13 cellular contexts compared by ENCODE assay signal in genomic region chrX:19040373-19040772, GRCh38. TPM values are rescaled to one million over a fixed set of nuclear protein-coding genes. Genes with fewer than 3 reads are reported as not detected.
DNase-seq lines count a peak whose midpoint lies in the region; TF ChIP-seq lines count a peak whose summit lies in the region.
"Had no signal": no experiment of that assay in that cellular context is flagged by ENCODE, and none has a peak within 500 bp of the region (broad histone marks: within the 10 kb centered on the region; RNA-seq: fewer than 3 reads in every experiment).

No MANE protein-coding gene starts in this region.

- H3K36me3 ChIP-seq in GM06990 (ENCODE audit: control insufficient read depth, insufficient read depth, low read length) (no peaks in the 10 kb centered on the region), Loucy (ENCODE audit: insufficient read depth, low read length) (no peaks in the 10 kb centered on the region)
- H3K36me3 ChIP-seq: prostate gland had no signal

- H3K4me3 ChIP-seq in GM06990 (replicated peaks; ENCODE audit: low read depth, low read length) (no peak overlapping the region), Loucy (ENCODE audit: low read length, poor library complexity, severe bottlenecking) (no peak overlapping the region)
- H3K4me3 ChIP-seq: prostate gland had no signal

- no peaks in the 10 kb centered on the region for H3K9me3 Mint-ChIP-seq in neural crest cell
- H3K9me3 Mint-ChIP-seq: activated naive CD4-positive, alpha-beta T cell treated with anti-CD3 and anti-CD28 coated beads for 36 hours had no signal

- TF ChIP-seq CTCF in GM06990 (IDR thresholded peaks at IDR 0.05; ENCODE audit: insufficient read depth, low read length, poor library complexity, severe bottlenecking) (peak; percentile 36), Loucy (conservative IDR thresholded peaks at IDR 0.05; ENCODE audit: low read length) (peak; percentile 41), neural crest cell (conservative IDR thresholded peaks at IDR 0.05) (peak; percentile 63)

- H3K9me3 ChIP-seq in Loucy (ENCODE audit: insufficient read depth, low read depth, low read length) = no peaks in the 10 kb centered on the region
- H3K9me3 ChIP-seq: prostate gland had no signal

- no peak overlapping the region for H3K27ac Mint-ChIP-seq in neural crest cell (ENCODE audit: unreplicated experiment)
- H3K27ac Mint-ChIP-seq: activated naive CD4-positive, alpha-beta T cell treated with anti-CD3 and anti-CD28 coated beads for 36 hours had no signal

- H3F3A ChIP-seq in Loucy (ENCODE audit: low read depth) = no peaks in the 10 kb centered on the region

- no peak for DNase-seq in GM06990 (ENCODE audit: extremely low read depth, insufficient read length)
- DNase-seq in dermis blood vessel endothelial cell = peak; percentile 4
- no peak for DNase-seq in neural crest cell (ENCODE audit: low read depth, low spot score)
- DNase-seq in SHP77 (lab: John Stamatoyannopoulos, UW) = no peak
- DNase-seq in stimulated activated CD4-positive, alpha-beta T cell treated with anti-CD3 and anti-CD28 coated beads, Interleukin-2, amount 100 ng/mL, for 24 hours = no peak
- DNase-seq in KG1 (lab: John Stamatoyannopoulos, UW) = no peak
- DNase-seq in stimulated activated CD4-positive, alpha-beta T cell treated with anti-CD3 and anti-CD28 coated beads, Interleukin-15, amount 100 ng/mL, for 24 hours = no peak
- DNase-seq: activated CD4-positive, alpha-beta T cell treated with anti-CD3 and anti-CD28 coated beads for 4 hours; activated naive CD4-positive, alpha-beta T cell treated with anti-CD3 and anti-CD28 coated beads for 36 hours; left cardiac atrium; NCI-H1436 treated with DMSO at 0.1 percent for 48 hours had no signal

- no peak overlapping the region for H3K4me3 Mint-ChIP-seq in neural crest cell
- H3K4me3 Mint-ChIP-seq: activated naive CD4-positive, alpha-beta T cell treated with anti-CD3 and anti-CD28 coated beads for 36 hours had no signal

- no peak overlapping the region for H3K4me2 ChIP-seq in Loucy (ENCODE audit: low read depth, low read length, poor library complexity, severe bottlenecking)

- no peaks in the 10 kb centered on the region for H3K4me1 Mint-ChIP-seq in neural crest cell

- no peaks in the 10 kb centered on the region for H3K4me1 ChIP-seq in Loucy (ENCODE audit: insufficient read depth, low read length, poor library complexity, severe bottlenecking)
- H3K4me1 ChIP-seq: prostate gland had no signal

- no peaks in the 10 kb centered on the region for H3K79me2 ChIP-seq in Loucy (ENCODE audit: insufficient read depth, low read length)

- H3K27me3 Mint-ChIP-seq in neural crest cell (ENCODE audit: low read depth) = no peaks in the 10 kb centered on the region

- H4K20me1 ChIP-seq in Loucy (ENCODE audit: insufficient read depth, low read length, poor library complexity, severe bottlenecking) = no peaks in the 10 kb centered on the region

- H3K9me2 ChIP-seq in Loucy (replicated peaks; ENCODE audit: low read depth, low read length) = no peaks in the 10 kb centered on the region

- no peaks in the 10 kb centered on the region for H3K36me3 Mint-ChIP-seq in neural crest cell (ENCODE audit: low read depth)

- no peak overlapping the region for H2AFZ ChIP-seq in Loucy (ENCODE audit: low read length)

- no peak overlapping the region for H3K9ac ChIP-seq in Loucy (ENCODE audit: low read depth, low read length, poor library complexity, severe bottlenecking)

- H3K27me3 ChIP-seq in GM06990 (replicated peaks; ENCODE audit: control insufficient read depth, insufficient read depth, low read length) (no peaks in the 10 kb centered on the region), Loucy (ENCODE audit: insufficient read depth, low read length, poor library complexity, severe bottlenecking) (no peaks in the 10 kb centered on the region)

RNA-seq across cellular contexts. Expression of gene PHKA2, which starts 56.5 kb away (rescaled TPM):
- total RNA-seq in dermis blood vessel endothelial cell (10.0 and 13.3 TPM in 2 replicates), neural crest cell (24.7 and 28.0 TPM in 2 replicates)
